8 cellular contexts compared by ENCODE assay signal in genomic region chr1:119582801-119583200, GRCh38.
DNase-seq lines count a peak whose midpoint lies in the region; ATAC-seq, FAIRE-seq and TF ChIP-seq lines count a peak whose summit lies in the region.

No MANE protein-coding gene starts in this region.

- no peak overlapping the region for H2BK20ac ChIP-seq in H1 (ENCODE audit: low read length)

- POLR2A ChIA-PET in H1 (lab: Charles Lee; ENCODE audit: partially characterized antibody): no interaction called here

- no peak overlapping the region for H4K8ac ChIP-seq in H1 (ENCODE audit: extremely low read depth, insufficient read depth, low read length)

- no peak overlapping the region for H2AK5ac ChIP-seq in H1 (ENCODE audit: low read depth, low read length)

- H4K20me1 ChIP-seq in H1 (replicated peaks in 1 of 2; ENCODE audit: control insufficient read depth in 1 of 2, insufficient read depth in 2 of 2, low read length in 2 of 2): no peaks in the 10 kb centered on the region

- no peak overlapping the region for H3K56ac ChIP-seq in H1 (replicated peaks; ENCODE audit: insufficient read length, low read depth, low read length)

- H3K79me1 ChIP-seq in H1 (ENCODE audit: low read depth, low read length): no peaks in the 10 kb centered on the region

- H3K14ac ChIP-seq in H1 (ENCODE audit: insufficient read length): no peak overlapping the region

- no peak overlapping the region for H3K23ac ChIP-seq in H1 (ENCODE audit: insufficient read length)

- no peak for TF ChIP-seq POLR2A in H1 (IDR thresholded peaks at IDR 0.05; ENCODE audit: control extremely low read depth in 1 of 2, low read depth in 2 of 2, low read length in 2 of 2)

- peaks cover 0 to 3% (median 1%) of the 10 kb centered on the region in 4 experiments; a peak in 1 of 7 replicates for H3K4me1 ChIP-seq in H1 (replicated peaks in 1 of 4; ENCODE audit: control insufficient read depth in 3 of 4, insufficient read depth in 4 of 4, low read length in 3 of 4)

- H3K27ac ChIP-seq in H1 (ENCODE audit: low read depth, low read length): no peak overlapping the region

- H3K9me3 ChIP-seq in H1 (ENCODE audit: insufficient read depth in 2 of 2, low read depth in 1 of 2, low read length in 1 of 2): no peaks in the 10 kb centered on the region

- no peak overlapping the region for H3K4ac ChIP-seq in H1 (replicated peaks; ENCODE audit: insufficient read length, low read depth, low read length)

- no peak overlapping the region for H3K4me3 Mint-ChIP-seq in natural killer cell treated with Interleukin-12 subunit alpha and Interleukin-12 subunit beta and Interleukin-15 and Interleukin-18, amount 100 ng/mL, for 72 hours
- no peak overlapping the region for H3K4me3 Mint-ChIP-seq in natural killer cell

- no peak overlapping the region for H4K91ac ChIP-seq in H1 (replicated peaks; ENCODE audit: insufficient read length, low read length)

- H2AFZ ChIP-seq in H1 (ENCODE audit: low read length): no peak overlapping the region

- H3K18ac ChIP-seq in H1 (ENCODE audit: extremely low read depth, low read length): no peak overlapping the region

- H3K4me2 ChIP-seq in H1 (ENCODE audit: insufficient read depth in 1 of 2, low read depth in 2 of 2, low read length in 2 of 2): no peak overlapping the region

- CTCF ChIA-PET in H1 (lab: Charles Lee; ENCODE audit: partially characterized antibody): interaction anchor here (0.6 to 3.2 kb wide), 15 partner anchors 8 to 286 kb away, joined by 3 to 17 read pairs (median 3); no protein-coding TSS in a partner anchor

- no peak for DNase-seq in natural killer cell treated with Interleukin-12 subunit alpha and Interleukin-12 subunit beta and Interleukin-15 and Interleukin-18, amount 100 ng/mL, for 72 hours (ENCODE audit: low spot score)
- DNase-seq in natural killer cell (no peak), LoVo (ENCODE audit: low spot score) (peak; percentile 49), SHP77 treated with DMSO at 0.1 percent for 48 hours (lab: John Stamatoyannopoulos, UW) (peak; percentile 28), H1 (ENCODE audit: low read depth in 1 of 2, low spot score in 2 of 2) (peak; percentile 15 to 75), middle frontal gyrus (ENCODE audit: extremely low spot score, low spot score) (peak; percentile 12), mesenteric fat pad (ENCODE audit: low spot score) (no peak), GM19240 (ENCODE audit: insufficient read length, low spot score) (no peak)

- no peaks in the 10 kb centered on the region for H3K27me3 Mint-ChIP-seq in natural killer cell treated with Interleukin-12 subunit alpha and Interleukin-12 subunit beta and Interleukin-15 and Interleukin-18, amount 100 ng/mL, for 72 hours
- no peaks in the 10 kb centered on the region for H3K27me3 Mint-ChIP-seq in natural killer cell (ENCODE audit: low read depth in 2 of 2)

- H3K4me3 ChIP-seq in H1 (ENCODE audit: extremely low read depth in 1 of 4, insufficient read depth in 2 of 4, low read depth in 3 of 4, low read length in 4 of 4): no peak overlapping the region

- intact Hi-C loops in natural killer cell (cut with micrococcal nuclease): no loop called here

- peaks cover 3% of the 10 kb centered on the region for H3K9me3 Mint-ChIP-seq in natural killer cell treated with Interleukin-12 subunit alpha and Interleukin-12 subunit beta and Interleukin-15 and Interleukin-18, amount 100 ng/mL, for 72 hours
- H3K9me3 Mint-ChIP-seq in natural killer cell: no peaks in the 10 kb centered on the region

- no peaks in the 10 kb centered on the region for H3K4me1 Mint-ChIP-seq in natural killer cell treated with Interleukin-12 subunit alpha and Interleukin-12 subunit beta and Interleukin-15 and Interleukin-18, amount 100 ng/mL, for 72 hours (ENCODE audit: low read depth in 2 of 2)
- H3K4me1 Mint-ChIP-seq in natural killer cell: no peaks in the 10 kb centered on the region

- 15% methylated on average over 1 of the region's 1 CpG; no CpG with 5 or more reads in 1 of the 2 experiments for WGBS in H1 (ENCODE audit: extremely low coverage in 1 of 2, insufficient coverage in 1 of 2, insufficient read length in 1 of 2, insufficient replicate concordance in 2 of 2, low coverage in 1 of 2, low lambda C conversion rate in 2 of 2, missing lambda C conversion rate in 1 of 2), 2 experiments

- no peaks in the 10 kb centered on the region for H3K27me3 ChIP-seq in H1 (replicated peaks in 1 of 4; ENCODE audit: control insufficient read depth in 3 of 4, extremely low read depth in 1 of 4, insufficient read depth in 3 of 4, low read length in 3 of 4)

- H2BK15ac ChIP-seq in H1 (ENCODE audit: low read length): no peak overlapping the region

- H4K5ac ChIP-seq in H1 (ENCODE audit: insufficient read length, low read depth, low read length): no peak overlapping the region

- TF ChIP-seq RAD21 in H1 (IDR thresholded peaks at IDR 0.05 in 1 of 2, conservative IDR thresholded peaks at IDR 0.05 in 1 of 2; ENCODE audit: low read depth in 2 of 2, low read length in 2 of 2): peak; percentile 87 to 91

- H3K36me3 ChIP-seq in H1 (ENCODE audit: control insufficient read depth in 2 of 4, insufficient read depth in 4 of 4, low read length in 3 of 4): no peaks in the 10 kb centered on the region

- H3K9ac ChIP-seq in H1 (replicated peaks in 1 of 4; ENCODE audit: extremely low read depth in 1 of 4, low read depth in 3 of 4, low read length in 3 of 4): no peak overlapping the region

- no peak for FAIRE-seq in H1 (lab: Jason Lieb, UNC)

- no peaks in the 10 kb centered on the region for H3K79me2 ChIP-seq in H1 (ENCODE audit: control insufficient read depth in 1 of 2, insufficient read depth in 2 of 2, low read length in 2 of 2)

- no peaks in the 10 kb centered on the region for H3K36me3 Mint-ChIP-seq in natural killer cell treated with Interleukin-12 subunit alpha and Interleukin-12 subunit beta and Interleukin-15 and Interleukin-18, amount 100 ng/mL, for 72 hours
- H3K36me3 Mint-ChIP-seq in natural killer cell: no peaks in the 10 kb centered on the region

- no peaks in the 10 kb centered on the region for H3K23me2 ChIP-seq in H1 (ENCODE audit: low read depth, low read length)

- no peak overlapping the region for H3K27ac Mint-ChIP-seq in natural killer cell treated with Interleukin-12 subunit alpha and Interleukin-12 subunit beta and Interleukin-15 and Interleukin-18, amount 100 ng/mL, for 72 hours
- no peak overlapping the region for H3K27ac Mint-ChIP-seq in natural killer cell

- H2BK5ac ChIP-seq in H1 (ENCODE audit: low read depth, low read length): no peak overlapping the region

- peak; percentile 38 to 40 for ATAC-seq in natural killer cell treated with Interleukin-12 subunit alpha and Interleukin-12 subunit beta and Interleukin-15 and Interleukin-18, amount 100 ng/mL, for 72 hours
- ATAC-seq in natural killer cell: no peak

- H2BK120ac ChIP-seq in H1 (replicated peaks; ENCODE audit: low read depth, low read length): no peak overlapping the region

- TF ChIP-seq EP300 in H1 (IDR thresholded peaks at IDR 0.05; ENCODE audit: borderline replicate concordance in 1 of 2, low read depth in 2 of 2, low read length in 2 of 2): no peak

- H2BK12ac ChIP-seq in H1 (ENCODE audit: low read depth, low read length): no peak overlapping the region

- TF ChIP-seq CTCF in natural killer cell (IDR thresholded peaks at IDR 0.05): no peak
- peak; percentile 54 to 82 (median 80) for TF ChIP-seq CTCF in H1 (IDR thresholded peaks at IDR 0.05; ENCODE audit: control extremely low read depth in 1 of 3, insufficient read depth in 1 of 3, low read depth in 1 of 3, low read length in 3 of 3)

TF ChIP-seq in H1, 55 proteins besides CTCF, POLR2A, EP300 and RAD21:
- TF ChIP-seq SUZ12 (IDR thresholded peaks at IDR 0.05; ENCODE audit: low read length): no peak
- TF ChIP-seq CREB1 (IDR thresholded peaks at IDR 0.05): peak; percentile 49
- TF ChIP-seq KDM4A (IDR thresholded peaks at IDR 0.05; ENCODE audit: low read depth, low read length, severe bottlenecking): no peak
TF ChIP-seq in H1: peak in this region for 1.

Comparison
In these comparisons a context has a peak if more than half of its experiments do, and no peak if none do; other contexts are left out.
1. ATAC-seq: peak in natural killer cell treated with Interleukin-12 subunit alpha and Interleukin-12 subunit beta and Interleukin-15 and Interleukin-18, amount 100 ng/mL, for 72 hours (2 of 2); none in natural killer cell (0 of 3).
2. DNase-seq: peak in LoVo (single experiment), SHP77 treated with DMSO at 0.1 percent for 48 hours (single experiment), H1 (2 of 2) and middle frontal gyrus (single experiment); none in natural killer cell treated with Interleukin-12 subunit alpha and Interleukin-12 subunit beta and Interleukin-15 and Interleukin-18, amount 100 ng/mL, for 72 hours (single experiment), natural killer cell (single experiment), mesenteric fat pad (single experiment) and GM19240 (single experiment).